12 cellular contexts compared by ENCODE assay signal in genomic region chr7:138889566-138889965, GRCh38.
A peak's percentile ranks its signal among the peaks of the same experiment; 100 is the strongest.
DNase-seq lines count a peak whose midpoint lies in the region; ATAC-seq and TF ChIP-seq lines count a peak whose summit lies in the region.
"Had no signal": no experiment of that assay in that cellular context is flagged by ENCODE, and none has a peak within 500 bp of the region (broad histone marks: within the 10 kb centered on the region; RNA-seq: fewer than 3 reads in every experiment).

No MANE protein-coding gene starts in this region.

- H3K36me3 Mint-ChIP-seq in glutamatergic neuron (ENCODE audit: unreplicated experiment): peaks cover under 1% of the 10 kb centered on the region

- no peak for TF ChIP-seq CTCF in glutamatergic neuron (IDR thresholded peaks at IDR 0.05; ENCODE audit: partially characterized antibody, unreplicated experiment)

- DNase-seq in Daoy (ENCODE audit: low read depth) (peak; percentile 34), NCI-H1092 treated with DMSO at 0.1 percent for 48 hours (lab: John Stamatoyannopoulos, UW) (peak; percentile 30), RPMI7951 (ENCODE audit: low read depth) (peak; percentile 87), glutamatergic neuron (no peak), hippocampal formation (lab: John Stamatoyannopoulos, UW) (no peak), KG1 (lab: John Stamatoyannopoulos, UW) (no peak)
- DNase-seq: activated CD8-positive, alpha-beta memory T cell treated with anti-CD3 and anti-CD28 coated beads, Interleukin-2, amount 50 U/mL, for 48 hours; dorsolateral prefrontal cortex; NCI-H526 treated with DMSO at 0.1 percent for 48 hours had no signal

- peaks cover 11% of the 10 kb centered on the region for H3K9me3 Mint-ChIP-seq in glutamatergic neuron (ENCODE audit: unreplicated experiment)

- peaks cover 48% of the 10 kb centered on the region for H3K4me1 Mint-ChIP-seq in glutamatergic neuron (ENCODE audit: low read depth, unreplicated experiment)

- H3K4me3 Mint-ChIP-seq in glutamatergic neuron (ENCODE audit: unreplicated experiment): peak overlapping the region; percentile 53

- H3K27ac Mint-ChIP-seq in glutamatergic neuron (ENCODE audit: unreplicated experiment): peak overlapping the region; percentile 92

- H3K27me3 Mint-ChIP-seq in glutamatergic neuron (ENCODE audit: unreplicated experiment): peaks cover 2% of the 10 kb centered on the region

- ATAC-seq in GM21447 (IDR thresholded peaks at IDR 0.05; ENCODE audit: unreplicated experiment): no peak
- no peak for ATAC-seq in GM19455 (IDR thresholded peaks at IDR 0.05; ENCODE audit: unreplicated experiment)
- ATAC-seq: gastroesophageal sphincter had no signal

Comparison
In these comparisons a context has a peak if more than half of its experiments do, and no peak if none do; other contexts are left out.
1. DNase-seq: peak in Daoy (single experiment), NCI-H1092 treated with DMSO at 0.1 percent for 48 hours (single experiment) and RPMI7951 (single experiment); none in glutamatergic neuron (single experiment), hippocampal formation (0 of 2) and KG1 (single experiment).